ENCODE assay signal across 9 cellular contexts in genomic region chr1:227787513-227788278, GRCh38. TPM values are rescaled to one million over a fixed set of nuclear protein-coding genes. Genes with fewer than 3 reads are reported as not detected.
A peak's percentile ranks its signal among the peaks of the same experiment; 100 is the strongest.
DNase-seq lines count a peak whose midpoint lies in the region; ATAC-seq, FAIRE-seq and TF ChIP-seq lines count a peak whose summit lies in the region.
"Had no signal": no experiment of that assay in that cellular context is flagged by ENCODE, and none has a peak within 500 bp of the region (broad histone marks: within the 10 kb centered on the region; RNA-seq: fewer than 3 reads in every experiment).

No MANE protein-coding gene starts in this region.

- DNase-seq in NCI-H524 treated with DMSO at 0.1 percent for 48 hours (lab: John Stamatoyannopoulos, UW) (peak; percentile 55), HepG2 (ENCODE audit: low spot score) (peak; percentile 74)
- DNase-seq in activated CD4-positive, alpha-beta T cell treated with anti-CD3 and anti-CD28 coated beads, Interleukin-2, amount 50 U/mL, for 1 hour: peak; percentile 95
- DNase-seq in stimulated activated CD4-positive, alpha-beta T cell treated with anti-CD3 and anti-CD28 coated beads, Interleukin-4, amount 100 ng/mL, for 1 hour: peak; percentile 87

- H3K4me1 ChIP-seq in BLaER1 treated with 17β-estradiol and CSF1 and Interleukin-3, amounts not matched to agents 10 nM and 100 nM: peaks cover 9 to 19% (median 17%) of the 10 kb centered on the region in 10 experiments; a peak in 19 of 20 replicates
- peaks cover 24% of the 10 kb centered on the region for H3K4me1 ChIP-seq in HepG2 (ENCODE audit: insufficient read depth, low read length)

- TF ChIP-seq EP300 in HepG2 (IDR thresholded peaks at IDR 0.05; ENCODE audit: low read depth in 2 of 2, low read length in 2 of 2): no peak
- TF ChIP-seq EP300 in HepG2 (CRISPR knock-in tag; IDR thresholded peaks at IDR 0.05; ENCODE audit: borderline replicate concordance): no peak

- no peak overlapping the region for H2AFZ ChIP-seq in HepG2 (ENCODE audit: low read length)

- H3K4me2 ChIP-seq in BLaER1 treated with 17β-estradiol and CSF1 and Interleukin-3, amounts not matched to agents 10 nM and 100 nM: peak overlapping the region; percentile 87 to 100 (median 96)
- H3K4me2 ChIP-seq in HepG2 (ENCODE audit: low read depth, low read length): peak overlapping the region; percentile 98

- intact Hi-C loops in dendritic cell treated with granulocyte-macrophage colony-stimulating factor and Interleukin-4, amounts not matched to agents 40 ng/mL and 50 ng/mL, for 4 days (cut with micrococcal nuclease): loop anchor here (2.0 to 5.0 kb wide), 2 partner anchors 99 to 700 kb away; partner anchors contain the start of gene RNF187
- intact Hi-C loops in HepG2 (cut with micrococcal nuclease; ENCODE audit: unreplicated experiment): no loop called here

- H3K36me3 ChIP-seq in BLaER1 treated with 17β-estradiol and CSF1 and Interleukin-3, amounts not matched to agents 10 nM and 100 nM: no peaks in the 10 kb centered on the region
- no peaks in the 10 kb centered on the region for H3K36me3 ChIP-seq in HepG2 (replicated peaks in 1 of 2; ENCODE audit: control insufficient read depth in 1 of 2, insufficient read depth in 2 of 2, low read length in 2 of 2)

- no peak for TF ChIP-seq POLR2A in HepG2 (IDR thresholded peaks at IDR 0.05; ENCODE audit: insufficient read depth in 1 of 2, low read depth in 2 of 2, low read length in 2 of 2)

- H3K4me3 Mint-ChIP-seq in dendritic cell treated with granulocyte-macrophage colony-stimulating factor and Interleukin-4, amounts not matched to agents 40 ng/mL and 50 ng/mL, for 4 days: peak overlapping the region; percentile 79

- FAIRE-seq in HepG2 (lab: Jason Lieb, UNC): no peak
- FAIRE-seq: endometrium had no signal

- H3K9me3 Mint-ChIP-seq in dendritic cell treated with granulocyte-macrophage colony-stimulating factor and Interleukin-4, amounts not matched to agents 40 ng/mL and 50 ng/mL, for 4 days: no peaks in the 10 kb centered on the region

- H3K36me3 Mint-ChIP-seq in dendritic cell treated with granulocyte-macrophage colony-stimulating factor and Interleukin-4, amounts not matched to agents 40 ng/mL and 50 ng/mL, for 4 days (ENCODE audit: low read depth): no peaks in the 10 kb centered on the region

- TF ChIP-seq CTCF in HepG2 (CRISPR knock-in tag; IDR thresholded peaks at IDR 0.05): no peak

- BruUV-seq in HepG2 (replicated peaks; lab: Mats Ljungman, UMichigan): no TSS peak

- peak overlapping the region; percentile 53 to 78 (median 73) for H3K4me3 ChIP-seq in BLaER1 treated with 17β-estradiol and CSF1 and Interleukin-3, amounts not matched to agents 10 nM and 100 nM
- peak overlapping the region; percentile 53 to 72 (median 53) for H3K4me3 ChIP-seq in HepG2 (replicated peaks in 1 of 3; ENCODE audit: insufficient read depth in 1 of 3, low read depth in 2 of 3, low read length in 3 of 3)

- in situ Hi-C loops in HepG2 (cut with HindIII; ENCODE audit: extremely low pct_ligation_motif_present, low pct_unique_long_range_greater_than_20kb): no loop called here

- TF ChIP-seq RAD21 in HepG2 (CRISPR knock-in tag; IDR thresholded peaks at IDR 0.05): no peak

- H3K79me2 ChIP-seq in HepG2 (ENCODE audit: insufficient read depth, low read length): no peaks in the 10 kb centered on the region

- H3K27ac Mint-ChIP-seq in dendritic cell treated with granulocyte-macrophage colony-stimulating factor and Interleukin-4, amounts not matched to agents 40 ng/mL and 50 ng/mL, for 4 days: peak overlapping the region; percentile 69

- H3K27me3 Mint-ChIP-seq in dendritic cell treated with granulocyte-macrophage colony-stimulating factor and Interleukin-4, amounts not matched to agents 40 ng/mL and 50 ng/mL, for 4 days: peaks cover 54% of the 10 kb centered on the region

- peak overlapping the region; percentile 28 to 73 (median 61); a peak in 19 of 22 replicates for H3K9ac ChIP-seq in BLaER1 treated with 17β-estradiol and CSF1 and Interleukin-3, amounts not matched to agents 10 nM and 100 nM
- H3K9ac ChIP-seq in HepG2 (ENCODE audit: insufficient read depth, low read depth, low read length): peak overlapping the region; percentile 47; the same call in 1 of the 2 replicates

- peaks cover 0 to 33% (median 15%) of the 10 kb centered on the region in 11 experiments; a peak in 15 of 22 replicates for H4K20me1 ChIP-seq in BLaER1 treated with 17β-estradiol and CSF1 and Interleukin-3, amounts not matched to agents 10 nM and 100 nM
- H4K20me1 ChIP-seq in HepG2 (ENCODE audit: insufficient read depth, low read length): no peaks in the 10 kb centered on the region

- H3K9me3 ChIP-seq in BLaER1 treated with 17β-estradiol and CSF1 and Interleukin-3, amounts not matched to agents 10 nM and 100 nM (replicated peaks in 1 of 11): no peaks in the 10 kb centered on the region
- no peaks in the 10 kb centered on the region for H3K9me3 ChIP-seq in HepG2 (ENCODE audit: low read length)

- POLR2A ChIA-PET in HepG2 (lab: Yijun Ruan, JAX): interaction anchor here (0.8 kb wide), 1 partner anchor 296 kb away, joined by 3 read pairs; no protein-coding TSS in a partner anchor

- ATAC-seq in GM19328 (IDR thresholded peaks at IDR 0.05; ENCODE audit: unreplicated experiment): peak; percentile 96
- peak; percentile 96 for ATAC-seq in HG03460 (IDR thresholded peaks at IDR 0.05; ENCODE audit: unreplicated experiment)
- ATAC-seq in HepG2: peak; percentile 80

- WGBS in HepG2 (ENCODE audit: low lambda C conversion rate): 0% methylated on average over 10 of the region's 61 CpGs

- peaks cover 28% of the 10 kb centered on the region for H3K4me1 Mint-ChIP-seq in dendritic cell treated with granulocyte-macrophage colony-stimulating factor and Interleukin-4, amounts not matched to agents 40 ng/mL and 50 ng/mL, for 4 days (ENCODE audit: low read depth)

- CTCF ChIA-PET in HepG2 (lab: Yijun Ruan, JAX; ENCODE audit: low intra/inter-chr PET ratio, low total read pairs): no interaction called here

- peak overlapping the region in 1 of 11 experiments; percentile 10; a peak in 2 of 22 replicates for H3K27ac ChIP-seq in BLaER1 treated with 17β-estradiol and CSF1 and Interleukin-3, amounts not matched to agents 10 nM and 100 nM
- no peak overlapping the region for H3K27ac ChIP-seq in HepG2 (ENCODE audit: extremely low read length, insufficient read depth, low read length)

- H3K27me3 ChIP-seq in BLaER1 treated with 17β-estradiol and CSF1 and Interleukin-3, amounts not matched to agents 10 nM and 100 nM: peaks cover 17 to 26% (median 21%) of the 10 kb centered on the region in 11 experiments
- peaks cover 6 to 40% of the 10 kb centered on the region in 2 experiments; a peak in 4 of 5 replicates for H3K27me3 ChIP-seq in HepG2 (ENCODE audit: control insufficient read depth in 1 of 2, insufficient read depth in 2 of 2, low read length in 2 of 2)

RNA-seq across cellular contexts. Expression of gene PRSS38, which starts 27.8 kb away (rescaled TPM):
- total RNA-seq in HepG2 (2016; rRNA removed; fragmentation: Illumina TruSeq; extraction: Trizol): not detected in 2 replicates
- not detected in 2 replicates for total RNA-seq in HepG2 (2016; cell fraction: cytosol; rRNA removed; fragmentation: Illumina TruSeq; extraction: Trizol; ENCODE audit: low read depth)
- not detected in 2 replicates for total RNA-seq in HepG2 (2016; cell fraction: insoluble cytoplasmic fraction; rRNA removed; fragmentation: Illumina TruSeq; extraction: Trizol)
- not detected in 2 replicates for total RNA-seq in HepG2 (2016; cell fraction: membrane; rRNA removed; fragmentation: Illumina TruSeq; extraction: Trizol)
- total RNA-seq in HepG2 (2016; cell fraction: nucleus; rRNA removed; fragmentation: Illumina TruSeq; extraction: Trizol): not detected in 2 replicates
- polyA plus RNA-seq in HepG2 (2011; rRNA removed): not detected in 2 replicates
- polyA plus RNA-seq in HepG2 (2011; cell fraction: cytosol; rRNA removed): not detected in 2 replicates
- polyA plus RNA-seq in HepG2 (2011; cell fraction: nucleus; rRNA removed): not detected in 2 replicates
- polyA plus RNA-seq in HepG2 (2012): not detected in 2 replicates
- polyA plus RNA-seq in HepG2 (2016; cell fraction: cytosol; fragmentation: Illumina TruSeq; extraction: Trizol; ENCODE audit: low read depth): not detected in 2 replicates
- not detected in 2 replicates for polyA plus RNA-seq in HepG2 (2016; cell fraction: insoluble cytoplasmic fraction; fragmentation: Illumina TruSeq; extraction: Trizol; ENCODE audit: low read depth)
- not detected in 2 replicates for polyA plus RNA-seq in HepG2 (2016; cell fraction: membrane; fragmentation: Illumina TruSeq; extraction: Trizol; ENCODE audit: low read depth)
- not detected in 2 replicates for polyA plus RNA-seq in HepG2 (2016; cell fraction: nucleus; fragmentation: Illumina TruSeq; extraction: Trizol; ENCODE audit: insufficient read depth, low read depth)
- polyA minus RNA-seq in HepG2 (2011; rRNA and poly(A)+ RNA removed; ENCODE audit: low replicate concordance): not detected in 2 replicates
- polyA minus RNA-seq in HepG2 (2011; cell fraction: cytosol; rRNA and poly(A)+ RNA removed): not detected in 2 replicates
- not detected in 2 replicates for polyA minus RNA-seq in HepG2 (2011; cell fraction: nucleus; rRNA and poly(A)+ RNA removed)

RNA-seq across cellular contexts. Expression of gene SNAP47, which starts 52.5 kb away (rescaled TPM):
- total RNA-seq in HepG2 (2016; rRNA removed; fragmentation: Illumina TruSeq; extraction: Trizol): 25.1 and 25.8 TPM in 2 replicates
- total RNA-seq in HepG2 (2016; cell fraction: cytosol; rRNA removed; fragmentation: Illumina TruSeq; extraction: Trizol; ENCODE audit: low read depth): 10.1 and 13.3 TPM in 2 replicates
- 25.5 and 25.8 TPM in 2 replicates for total RNA-seq in HepG2 (2016; cell fraction: insoluble cytoplasmic fraction; rRNA removed; fragmentation: Illumina TruSeq; extraction: Trizol)
- 17.9 and 18.3 TPM in 2 replicates for total RNA-seq in HepG2 (2016; cell fraction: membrane; rRNA removed; fragmentation: Illumina TruSeq; extraction: Trizol)
- 20.5 and 21.5 TPM in 2 replicates for total RNA-seq in HepG2 (2016; cell fraction: nucleus; rRNA removed; fragmentation: Illumina TruSeq; extraction: Trizol)
- polyA plus RNA-seq in HepG2 (2011; rRNA removed): 13.6 and 14.1 TPM in 2 replicates
- 16.8 and 19.5 TPM in 2 replicates for polyA plus RNA-seq in HepG2 (2011; cell fraction: cytosol; rRNA removed)
- polyA plus RNA-seq in HepG2 (2011; cell fraction: nucleus; rRNA removed): 19.8 and 20.7 TPM in 2 replicates
- 12.1 and 15.6 TPM in 2 replicates for polyA plus RNA-seq in HepG2 (2012)
- polyA plus RNA-seq in HepG2 (2016; cell fraction: cytosol; fragmentation: Illumina TruSeq; extraction: Trizol; ENCODE audit: low read depth): 4.7 and 6.2 TPM in 2 replicates
- 19.4 and 24.0 TPM in 2 replicates for polyA plus RNA-seq in HepG2 (2016; cell fraction: insoluble cytoplasmic fraction; fragmentation: Illumina TruSeq; extraction: Trizol; ENCODE audit: low read depth)
- polyA plus RNA-seq in HepG2 (2016; cell fraction: membrane; fragmentation: Illumina TruSeq; extraction: Trizol; ENCODE audit: low read depth): 10.9 and 11.7 TPM in 2 replicates
- polyA plus RNA-seq in HepG2 (2016; cell fraction: nucleus; fragmentation: Illumina TruSeq; extraction: Trizol; ENCODE audit: insufficient read depth, low read depth): 19.3 and 22.0 TPM in 2 replicates
- 16.8 and 27.2 TPM in 2 replicates for polyA minus RNA-seq in HepG2 (2011; rRNA and poly(A)+ RNA removed; ENCODE audit: low replicate concordance)
- 8.8 and 9.6 TPM in 2 replicates for polyA minus RNA-seq in HepG2 (2011; cell fraction: cytosol; rRNA and poly(A)+ RNA removed)
- 30.3 and 36.4 TPM in 2 replicates for polyA minus RNA-seq in HepG2 (2011; cell fraction: nucleus; rRNA and poly(A)+ RNA removed)

RNA-seq across cellular contexts. Expression of gene JMJD4, which starts 52.6 kb away (rescaled TPM):
- 23.0 and 29.0 TPM in 2 replicates for total RNA-seq in HepG2 (2016; rRNA removed; fragmentation: Illumina TruSeq; extraction: Trizol)
- 10.5 and 13.6 TPM in 2 replicates for total RNA-seq in HepG2 (2016; cell fraction: cytosol; rRNA removed; fragmentation: Illumina TruSeq; extraction: Trizol; ENCODE audit: low read depth)
- 21.9 and 31.1 TPM in 2 replicates for total RNA-seq in HepG2 (2016; cell fraction: insoluble cytoplasmic fraction; rRNA removed; fragmentation: Illumina TruSeq; extraction: Trizol)
- 18.8 and 21.7 TPM in 2 replicates for total RNA-seq in HepG2 (2016; cell fraction: membrane; rRNA removed; fragmentation: Illumina TruSeq; extraction: Trizol)
- total RNA-seq in HepG2 (2016; cell fraction: nucleus; rRNA removed; fragmentation: Illumina TruSeq; extraction: Trizol): 21.3 and 26.3 TPM in 2 replicates
- polyA plus RNA-seq in HepG2 (2011; rRNA removed): 10.2 and 17.3 TPM in 2 replicates
- polyA plus RNA-seq in HepG2 (2011; cell fraction: cytosol; rRNA removed): 10.6 and 14.3 TPM in 2 replicates
- polyA plus RNA-seq in HepG2 (2011; cell fraction: nucleus; rRNA removed): 44.8 and 46.2 TPM in 2 replicates
- 9.4 and 10.9 TPM in 2 replicates for polyA plus RNA-seq in HepG2 (2012)
- polyA plus RNA-seq in HepG2 (2016; cell fraction: cytosol; fragmentation: Illumina TruSeq; extraction: Trizol; ENCODE audit: low read depth): 7.9 and 10.7 TPM in 2 replicates
- 18.0 and 18.7 TPM in 2 replicates for polyA plus RNA-seq in HepG2 (2016; cell fraction: insoluble cytoplasmic fraction; fragmentation: Illumina TruSeq; extraction: Trizol; ENCODE audit: low read depth)
- 11.6 and 12.6 TPM in 2 replicates for polyA plus RNA-seq in HepG2 (2016; cell fraction: membrane; fragmentation: Illumina TruSeq; extraction: Trizol; ENCODE audit: low read depth)
- polyA plus RNA-seq in HepG2 (2016; cell fraction: nucleus; fragmentation: Illumina TruSeq; extraction: Trizol; ENCODE audit: insufficient read depth, low read depth): 23.9 and 25.0 TPM in 2 replicates
- 88.6 and 93.9 TPM in 2 replicates for polyA minus RNA-seq in HepG2 (2011; rRNA and poly(A)+ RNA removed; ENCODE audit: low replicate concordance)
- 9.8 and 14.0 TPM in 2 replicates for polyA minus RNA-seq in HepG2 (2011; cell fraction: cytosol; rRNA and poly(A)+ RNA removed)
- 62.1 and 65.3 TPM in 2 replicates for polyA minus RNA-seq in HepG2 (2011; cell fraction: nucleus; rRNA and poly(A)+ RNA removed)
